1 cellular context compared by ENCODE assay signal in the genomic region with DNA sequence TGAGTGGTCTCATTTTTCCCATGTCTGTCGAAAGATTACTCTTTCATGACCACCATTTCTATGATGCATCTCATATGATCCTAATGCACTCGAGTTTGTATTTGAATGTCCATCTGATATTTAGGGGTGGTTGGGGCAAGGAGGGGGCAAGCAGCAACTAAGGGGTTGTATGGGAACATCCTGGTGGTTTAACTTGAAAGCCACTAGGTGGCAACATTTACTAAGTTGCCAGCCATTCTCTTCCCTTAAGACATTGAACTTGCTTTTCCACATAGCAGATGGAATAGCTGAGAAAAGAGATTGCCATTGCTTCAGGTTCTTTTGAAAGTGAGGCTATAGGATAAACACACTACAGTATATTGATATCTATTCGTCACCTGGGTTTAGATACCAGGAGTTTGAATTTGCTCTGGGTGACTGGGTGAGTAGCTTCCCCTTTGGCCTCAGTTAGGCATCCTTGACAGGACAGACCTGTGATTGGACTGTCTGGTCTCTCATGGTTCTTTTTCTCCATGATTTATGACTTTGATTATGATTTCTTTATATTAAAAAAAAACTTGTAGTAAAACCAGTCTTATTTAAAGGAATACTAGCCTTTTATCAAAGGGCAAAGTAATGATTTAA.
TF ChIP-seq lines count a peak whose summit lies in the region.

No MANE protein-coding gene starts in this region.

TF ChIP-seq in GM12878, 131 proteins besides CTCF, POLR2A, EP300 and RAD21:
- peak; percentile 72 for TF ChIP-seq SMC3 (IDR thresholded peaks at IDR 0.05; ENCODE audit: borderline replicate concordance, low read length)
- TF ChIP-seq, protein P1, sequence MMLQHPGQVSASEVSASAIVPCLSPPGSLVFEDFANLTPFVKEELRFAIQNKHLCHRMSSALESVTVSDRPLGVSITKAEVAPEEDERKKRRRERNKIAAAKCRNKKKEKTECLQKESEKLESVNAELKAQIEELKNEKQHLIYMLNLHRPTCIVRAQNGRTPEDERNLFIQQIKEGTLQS (IDR thresholded peaks at IDR 0.05; ENCODE audit: borderline replicate concordance, extremely low read depth, low read depth, low read length) = peak; percentile 5; the same call in 1 of the 2 replicates
- peak; percentile 22; the same call in 1 of the 2 replicates for TF ChIP-seq RUNX3 (IDR thresholded peaks at IDR 0.05; ENCODE audit: low read length)
- TF ChIP-seq GABPA (IDR thresholded peaks at IDR 0.05; ENCODE audit: low read depth) = no peak
